Comparison of ENCODE assay signal across 12 cellular contexts in genomic region chr10:4686644-4686996, GRCh38.
DNase-seq lines count a peak whose midpoint lies in the region; TF ChIP-seq lines count a peak whose summit lies in the region.
"Had no signal": no experiment of that assay in that cellular context is flagged by ENCODE, and none has a peak within 500 bp of the region (broad histone marks: within the 10 kb centered on the region; RNA-seq: fewer than 3 reads in every experiment).

No MANE protein-coding gene starts in this region.

- H3K27me3 Mint-ChIP-seq in Caco-2 (ENCODE audit: insufficient read depth, unreplicated experiment) (peaks cover 5% of the 10 kb centered on the region), immature natural killer cell (ENCODE audit: low read depth in 3 of 3) (peaks cover 4 to 9% (median 4%) of the 10 kb centered on the region in 3 donors)

- H3K36me3 ChIP-seq in mammary epithelial cell (ENCODE audit: insufficient read depth, low read length) (no peaks in the 10 kb centered on the region), Caco-2 (ENCODE audit: control insufficient read depth, insufficient read depth, low read length) (no peaks in the 10 kb centered on the region), colonic mucosa (no peaks in the 10 kb centered on the region)
- H3K36me3 ChIP-seq: gastroesophageal sphincter had no signal

- H3K27ac Mint-ChIP-seq in Caco-2 (ENCODE audit: unreplicated experiment) (no peak overlapping the region), immature natural killer cell (no peak overlapping the region)
- H3K27ac Mint-ChIP-seq: T-helper 1 cell treated with Interleukin-12 subunit alpha and Interleukin-12 subunit beta and Interleukin-4 antibody, amounts not matched to agents 30 μg/mL and 1 μg/mL, for 36 hours had no signal

- H3K4me3 ChIP-seq in mammary epithelial cell (replicated peaks in 1 of 3; ENCODE audit: insufficient read depth in 1 of 3, low read depth in 2 of 3, low read length in 3 of 3) (peak overlapping the region in 2 of 3 experiments; percentile 34 to 35), retinal pigment epithelial cell (ENCODE audit: low read length) (no peak overlapping the region), Caco-2 (ENCODE audit: low read depth, low read length) (no peak overlapping the region), colonic mucosa (no peak overlapping the region), lower leg skin (ENCODE audit: low read depth, poor library complexity, severe bottlenecking) (no peak overlapping the region)
- H3K4me3 ChIP-seq: gastroesophageal sphincter had no signal

- H2AFZ ChIP-seq in mammary epithelial cell (ENCODE audit: low read depth, low read length), result no peak overlapping the region

- POLR2A ChIA-PET in GM10248 (lab: Yijun Ruan, JAX) (no interaction called here), Caco-2 (lab: Charles Lee) (no interaction called here)

- H3K4me3 Mint-ChIP-seq in Caco-2 (ENCODE audit: unreplicated experiment) (no peak overlapping the region), immature natural killer cell (no peak overlapping the region)
- H3K4me3 Mint-ChIP-seq: T-helper 1 cell treated with Interleukin-12 subunit alpha and Interleukin-12 subunit beta and Interleukin-4 antibody, amounts not matched to agents 30 μg/mL and 1 μg/mL, for 36 hours had no signal

- no peaks in the 10 kb centered on the region for H3K79me2 ChIP-seq in mammary epithelial cell (ENCODE audit: insufficient read depth, low read length)

- H3K9me3 Mint-ChIP-seq in Caco-2 (ENCODE audit: unreplicated experiment) (no peaks in the 10 kb centered on the region), immature natural killer cell (no peaks in the 10 kb centered on the region)
- H3K9me3 Mint-ChIP-seq: T-helper 1 cell treated with Interleukin-12 subunit alpha and Interleukin-12 subunit beta and Interleukin-4 antibody, amounts not matched to agents 30 μg/mL and 1 μg/mL, for 36 hours had no signal

- CTCF ChIA-PET in GM10248 (lab: Yijun Ruan, JAX) (interaction anchor here (1.6 to 2.0 kb wide), 2 partner anchors 10 to 22 kb away, joined by 4 to 10 read pairs; no protein-coding TSS in a partner anchor), mammary epithelial cell (lab: Charles Lee; ENCODE audit: low non-redundant PET) (interaction anchor here (0.6 kb wide), 2 partner anchors 40 to 431 kb away, joined by 3 to 8 read pairs; no protein-coding TSS in a partner anchor), Caco-2 (lab: Charles Lee) (no interaction called here)

- in situ Hi-C loops in mammary epithelial cell (cut with MboI; ENCODE audit: low sequenced_read_pairs in 2 of 2), result no loop called here

- H3K4me1 ChIP-seq in mammary epithelial cell (ENCODE audit: insufficient read depth, low read length), result peaks cover 55% of the 10 kb centered on the region
- H3K4me1 ChIP-seq in Caco-2, result no peaks in the 10 kb centered on the region
- H3K4me1 ChIP-seq in colonic mucosa, result no peaks in the 10 kb centered on the region

- WGBS in mammary epithelial cell (ENCODE audit: low coverage, missing lambda C conversion rate), result 0% methylated on average over 4 of the region's 4 CpGs
- 47 to 62% methylated on average over 4 of the region's 4 CpGs for WGBS in lower leg skin, 2 donors

- dilution Hi-C loops in mammary epithelial cell (cut with HindIII; ENCODE audit: low sequenced_read_pairs), result loop anchor here (25.0 kb wide), 1 partner anchor 901 kb away; no protein-coding TSS in a partner anchor

- H3K36me3 Mint-ChIP-seq in Caco-2 (ENCODE audit: insufficient read depth, unreplicated experiment) (no peaks in the 10 kb centered on the region), immature natural killer cell (no peaks in the 10 kb centered on the region)

- no peak for TF ChIP-seq POLR2A in lower leg skin (IDR thresholded peaks at IDR 0.05)

- H3K4me2 ChIP-seq in mammary epithelial cell (ENCODE audit: insufficient read depth, low read depth, low read length), result peak overlapping the region; percentile 82

- H3K9ac ChIP-seq in mammary epithelial cell (ENCODE audit: insufficient read depth, low read length) (peak overlapping the region; percentile 99), colonic mucosa (ENCODE audit: low read depth in 2 of 2, low read length in 2 of 2) (no peak overlapping the region)

- TF ChIP-seq CTCF in GM10248 (IDR thresholded peaks at IDR 0.05; ENCODE audit: control extremely low read depth, extremely low read depth, low read depth, missing control alignments), result no peak
- TF ChIP-seq CTCF in mammary epithelial cell (conservative IDR thresholded peaks at IDR 0.05 in 1 of 2, IDR thresholded peaks at IDR 0.05 in 1 of 2; ENCODE audit: extremely low read depth in 1 of 2, insufficient read depth in 1 of 2, low read depth in 1 of 2, low read length in 2 of 2), result no peak
- TF ChIP-seq CTCF in retinal pigment epithelial cell (conservative IDR thresholded peaks at IDR 0.05; ENCODE audit: low read depth, low read length), result no peak
- TF ChIP-seq CTCF in Caco-2 (IDR thresholded peaks at IDR 0.05; ENCODE audit: insufficient read depth in 1 of 2, low read depth in 1 of 2, low read length in 1 of 2, severe bottlenecking in 1 of 2, unreplicated experiment in 1 of 2), result no peak
- TF ChIP-seq CTCF in colonic mucosa (IDR thresholded peaks at IDR 0.05), result no peak
- no peak for TF ChIP-seq CTCF in lower leg skin (IDR thresholded peaks at IDR 0.05)

- H3K27ac ChIP-seq in mammary epithelial cell (ENCODE audit: insufficient read depth, low read depth, low read length), result peak overlapping the region; percentile 100
- no peak overlapping the region for H3K27ac ChIP-seq in colonic mucosa
- H3K27ac ChIP-seq: gastroesophageal sphincter had no signal

- no peaks in the 10 kb centered on the region for H3K27me3 ChIP-seq in mammary epithelial cell (ENCODE audit: insufficient read depth, low read length)
- H3K27me3 ChIP-seq in Caco-2 (replicated peaks; ENCODE audit: control insufficient read depth, insufficient read depth, low read length), result no peaks in the 10 kb centered on the region
- no peaks in the 10 kb centered on the region for H3K27me3 ChIP-seq in colonic mucosa
- H3K27me3 ChIP-seq: gastroesophageal sphincter had no signal

- intact Hi-C loops in mammary epithelial cell (cut with micrococcal nuclease), result loop anchor here (1.0 to 2.0 kb wide), 5 partner anchors 8 to 78 kb away; no protein-coding TSS in a partner anchor
- intact Hi-C loops in Caco-2 (cut with micrococcal nuclease; ENCODE audit: unreplicated experiment), result no loop called here
- intact Hi-C loops in colonic mucosa (cut with DNase I), result no loop called here
- intact Hi-C loops in lower leg skin (cut with DNase I; ENCODE audit: low total_unique reads), result no loop called here

- no peaks in the 10 kb centered on the region for H4K20me1 ChIP-seq in mammary epithelial cell (ENCODE audit: insufficient read depth, low read length)

- BruUV-seq in mammary epithelial cell (replicated peaks; lab: Mats Ljungman, UMichigan) (no TSS peak), Caco-2 (replicated peaks; lab: Mats Ljungman, UMichigan) (no TSS peak)

- H3K9me3 ChIP-seq in mammary epithelial cell (replicated peaks; ENCODE audit: insufficient read depth, low read length) (peaks cover 4% of the 10 kb centered on the region), Caco-2 (no peaks in the 10 kb centered on the region), colonic mucosa (no peaks in the 10 kb centered on the region)
- H3K9me3 ChIP-seq: gastroesophageal sphincter had no signal

- peak; percentile 21 for DNase-seq in GM10248 (ENCODE audit: extremely low spot score)
- DNase-seq in NCI-H226, result peak; percentile 75
- peak; percentile 99 for DNase-seq in mammary epithelial cell
- DNase-seq in retinal pigment epithelial cell (ENCODE audit: low read depth), result peak; percentile 75
- no peak for DNase-seq in Caco-2
- DNase-seq in colonic mucosa, result no peak
- no peak for DNase-seq in lower leg skin (ENCODE audit: low spot score in 2 of 2)
- DNase-seq in immature natural killer cell, result no peak
- DNase-seq: GF-D8, NCI-H524 treated with DMSO at 0.1 percent for 48 hours had no signal

- peaks cover 3% of the 10 kb centered on the region for H3K4me1 Mint-ChIP-seq in Caco-2 (ENCODE audit: low read depth, unreplicated experiment)
- no peaks in the 10 kb centered on the region for H3K4me1 Mint-ChIP-seq in immature natural killer cell

Comparison
In these comparisons a context has a peak if more than half of its experiments do, and no peak if none do; other contexts are left out.
1. DNase-seq: peak in GM10248 (single experiment), NCI-H226 (single experiment), mammary epithelial cell (single experiment) and retinal pigment epithelial cell (single experiment); none in Caco-2 (0 of 2), colonic mucosa (single experiment), lower leg skin (0 of 2) and immature natural killer cell (0 of 3).
2. H3K4me3 ChIP-seq: peak in mammary epithelial cell (2 of 3); none in retinal pigment epithelial cell (single experiment), Caco-2 (single experiment), colonic mucosa (single experiment) and lower leg skin (single experiment).